ENCODE assay signal across 17 cellular contexts in genomic region chr17:44807093-44807816, GRCh38. TPM values are rescaled to one million over a fixed set of nuclear protein-coding genes. Genes with fewer than 3 reads are reported as not detected.
"Had no signal": no experiment of that assay in that cellular context is flagged by ENCODE, and none has a peak within 500 bp of the region (broad histone marks: within the 10 kb centered on the region; RNA-seq: fewer than 3 reads in every experiment).

No MANE protein-coding gene starts in this region.

- H3K36me3 ChIP-seq: breast epithelium, esophagus squamous epithelium, left lung, ovary had no signal

- DNase-seq: activated CD4-positive, alpha-beta T cell treated with anti-CD3 and anti-CD28 coated beads, Interleukin-2, amount 50 U/mL, for 48 hours; activated gamma-delta T cell; activated naive CD8-positive, alpha-beta T cell treated with anti-CD3 and anti-CD28 coated beads for 36 hours; activated T-cell treated with anti-CD3 and anti-CD28 coated beads, Interleukin-2, amount 50 U/mL, for 4 hours; esophagus squamous epithelium; foreskin melanocyte; heart left ventricle; left lung; ovary; stomach had no signal

- ATAC-seq: activated CD4-positive, CD25-positive, alpha-beta regulatory T cell treated with anti-CD3 and anti-CD28 coated beads, Interleukin-2, amount 50 U/mL, for 24 hours; activated T-cell treated with anti-CD3 and anti-CD28 coated beads, Interleukin-2, amount 50 U/mL, for 4 hours; heart left ventricle; left lung had no signal

- H3K4me3 Mint-ChIP-seq: activated naive CD8-positive, alpha-beta T cell treated with anti-CD3 and anti-CD28 coated beads for 36 hours; activated T-cell treated with anti-CD3 and anti-CD28 coated beads, Interleukin-2, amount 50 U/mL, for 4 hours; memory B cell; neural crest cell had no signal

- H3K4me3 ChIP-seq: breast epithelium, esophagus squamous epithelium, heart left ventricle, left lung, ovary, skin epidermis, stomach, vagina had no signal

- H3K9me3 ChIP-seq: breast epithelium, esophagus squamous epithelium, heart left ventricle, left lung, ovary, stomach, vagina had no signal

- H3K27ac Mint-ChIP-seq: activated naive CD8-positive, alpha-beta T cell treated with anti-CD3 and anti-CD28 coated beads for 36 hours; memory B cell had no signal

- H3K27ac ChIP-seq: breast epithelium, esophagus squamous epithelium, left lung, ovary, skin epidermis, vagina had no signal

- H3K9me3 Mint-ChIP-seq: activated naive CD8-positive, alpha-beta T cell treated with anti-CD3 and anti-CD28 coated beads for 36 hours; activated T-cell treated with anti-CD3 and anti-CD28 coated beads, Interleukin-2, amount 50 U/mL, for 4 hours; memory B cell; neural crest cell had no signal

- H3K36me3 Mint-ChIP-seq: memory B cell had no signal

- H3K27me3 ChIP-seq: breast epithelium, heart left ventricle, left lung, ovary, stomach, vagina had no signal

- H3K4me1 ChIP-seq: breast epithelium, left lung had no signal

- H3K4me1 Mint-ChIP-seq: activated naive CD8-positive, alpha-beta T cell treated with anti-CD3 and anti-CD28 coated beads for 36 hours; memory B cell had no signal

RNA-seq across cellular contexts. Expression of gene HIGD1B, which starts 40.4 kb away (rescaled TPM):
- total RNA-seq: activated naive CD8-positive, alpha-beta T cell treated with anti-CD3 and anti-CD28 coated beads for 36 hours; activated T-cell treated with anti-CD3 and anti-CD28 coated beads, Interleukin-2, amount 50 U/mL, for 4 hours; neural crest cell; T-helper 2 cell treated with Interferon-gamma antibody and Interleukin-4, amounts not matched to agents 100 ng/mL and 5 ng/mL, for 36 hours; vagina had no signal
